9 cellular contexts compared by ENCODE assay signal in the genomic region with DNA sequence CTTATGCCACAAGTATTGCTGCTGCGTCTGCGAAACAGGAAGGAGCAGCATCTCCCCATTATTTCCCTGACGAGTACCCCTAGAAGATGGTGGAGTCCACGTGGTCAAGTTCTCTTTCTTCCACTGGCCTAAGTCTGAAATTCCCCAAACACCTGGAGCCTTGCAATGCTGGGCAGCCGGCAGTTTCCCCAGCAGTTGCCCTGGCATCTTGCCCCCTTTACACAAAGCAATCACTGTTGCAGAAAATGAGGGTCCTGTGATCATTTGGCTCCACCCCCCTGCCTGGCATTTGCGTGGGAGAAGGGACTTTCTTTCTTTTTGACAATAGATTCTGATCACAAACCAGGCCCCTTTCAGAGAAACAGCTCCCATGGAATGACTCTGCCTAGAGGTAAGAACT. TPM values are rescaled to one million over a fixed set of nuclear protein-coding genes. Genes with fewer than 3 reads are reported as not detected.
DNase-seq lines count a peak whose midpoint lies in the region; ATAC-seq and TF ChIP-seq lines count a peak whose summit lies in the region.
"Had no signal": no experiment of that assay in that cellular context is flagged by ENCODE, and none has a peak within 500 bp of the region (broad histone marks: within the 10 kb centered on the region; RNA-seq: fewer than 3 reads in every experiment).

No MANE protein-coding gene starts in this region.

- 70 to 84% methylated on average over 6 of the region's 6 CpGs for WGBS in upper lobe of left lung, 2 donors

- peak in 1 of 2 donors; percentile 81 for DNase-seq in breast epithelium (ENCODE audit: low spot score in 2 of 2)
- no peak for DNase-seq in MCF 10A (ENCODE audit: unreplicated experiment)
- peak in 46 of 56 donors; percentile 14 to 84 (median 44) for DNase-seq in amygdala (lab: John Stamatoyannopoulos, UW)
- peak; percentile 42 for DNase-seq in midbrain (lab: John Stamatoyannopoulos, UW)
- DNase-seq in upper lobe of left lung: no peak
- no peak for DNase-seq in ACHN
- DNase-seq in lower lobe of right lung: no peak
- no peak for DNase-seq in GM13976 (ENCODE audit: low spot score)
- DNase-seq: activated T-cell treated with anti-CD3 and anti-CD28 coated beads, Interleukin-2, amount 50 U/mL, for 1 hour had no signal

- CTCF ChIA-PET in MCF 10A (lab: Yijun Ruan, JAX): no interaction called here

- TF ChIP-seq CTCF in breast epithelium (IDR thresholded peaks at IDR 0.05): no peak
- no peak for TF ChIP-seq CTCF in MCF 10A (IDR thresholded peaks at IDR 0.05; ENCODE audit: unreplicated experiment)
- no peak for TF ChIP-seq CTCF in upper lobe of left lung (IDR thresholded peaks at IDR 0.05)
- no peak for TF ChIP-seq CTCF in lower lobe of right lung (IDR thresholded peaks at IDR 0.05)
- no peak for TF ChIP-seq CTCF in GM13976 (IDR thresholded peaks at IDR 0.05; ENCODE audit: borderline replicate concordance, control extremely low read depth, extremely low read depth, insufficient read depth, missing control alignments)

- in situ Hi-C loops in ACHN (cut with HindIII; ENCODE audit: low pct_ligation_motif_present, low pct_unique_long_range_greater_than_20kb, low sequenced_read_pairs) (no loop called here), GM13976 (cut with MboI; ENCODE audit: low sequenced_read_pairs, unreplicated experiment) (no loop called here)

- H3K9me3 Mint-ChIP-seq in MCF 10A (ENCODE audit: unreplicated experiment): no peaks in the 10 kb centered on the region

- TF ChIP-seq POLR2A in breast epithelium (IDR thresholded peaks at IDR 0.05) (no peak), upper lobe of left lung (IDR thresholded peaks at IDR 0.05) (no peak)

- H3K27ac Mint-ChIP-seq in MCF 10A (ENCODE audit: low read depth, unreplicated experiment): no peak overlapping the region

- H3K4me3 Mint-ChIP-seq in MCF 10A (ENCODE audit: unreplicated experiment): no peak overlapping the region

- no peaks in the 10 kb centered on the region for H3K9me3 ChIP-seq in breast epithelium
- no peaks in the 10 kb centered on the region for H3K9me3 ChIP-seq in upper lobe of left lung
- H3K9me3 ChIP-seq in lower lobe of right lung: no peaks in the 10 kb centered on the region

- H3K4me1 Mint-ChIP-seq in MCF 10A (ENCODE audit: insufficient read depth, unreplicated experiment): peaks cover 3% of the 10 kb centered on the region

- peaks cover 2% of the 10 kb centered on the region for H3K27me3 Mint-ChIP-seq in MCF 10A (ENCODE audit: insufficient read depth, unreplicated experiment)

- no TSS peak for BruUV-seq in MCF 10A (replicated peaks; lab: Mats Ljungman, UMichigan)

- ATAC-seq in upper lobe of left lung (ENCODE audit: low FRiP score in 2 of 2) (no peak), lower lobe of right lung (no peak)

- POLR2A ChIA-PET in MCF 10A (lab: Yijun Ruan, JAX): no interaction called here

- TF ChIP-seq EP300 in upper lobe of left lung (IDR thresholded peaks at IDR 0.05): no peak

- H3K27ac ChIP-seq in breast epithelium (peak overlapping the region; percentile 55 to 80), upper lobe of left lung (peak overlapping the region in 3 of 4 donors; percentile 35 to 89 (median 81)), lower lobe of right lung (no peak overlapping the region)

- H3K36me3 Mint-ChIP-seq in MCF 10A (ENCODE audit: insufficient read depth, unreplicated experiment): no peaks in the 10 kb centered on the region

- H3K36me3 ChIP-seq in breast epithelium: no peaks in the 10 kb centered on the region
- H3K36me3 ChIP-seq in upper lobe of left lung: no peaks in the 10 kb centered on the region
- H3K36me3 ChIP-seq in lower lobe of right lung: no peaks in the 10 kb centered on the region

- H3K4me3 ChIP-seq in breast epithelium (no peak overlapping the region), upper lobe of left lung (no peak overlapping the region), lower lobe of right lung (no peak overlapping the region)

- intact Hi-C loops in breast epithelium (cut with DNase I; ENCODE audit: low total_unique reads) (no loop called here), MCF 10A (cut with micrococcal nuclease) (no loop called here), lower lobe of right lung (cut with DNase I) (no loop called here)

- H3K4me1 ChIP-seq in breast epithelium (no peaks in the 10 kb centered on the region), upper lobe of left lung (peaks cover 16 to 34% (median 26%) of the 10 kb centered on the region in 4 donors), lower lobe of right lung (peaks cover 31% of the 10 kb centered on the region)

- no peaks in the 10 kb centered on the region for H3K27me3 ChIP-seq in breast epithelium
- H3K27me3 ChIP-seq in upper lobe of left lung: no peaks in the 10 kb centered on the region
- H3K27me3 ChIP-seq in lower lobe of right lung (ENCODE audit: low read depth): no peaks in the 10 kb centered on the region

RNA-seq across cellular contexts. Expression of gene FOS, which starts 57.0 kb away (rescaled TPM):
- total RNA-seq in breast epithelium (100 to 1,000 TPM; 398 to 629 (median 549) TPM), MCF 10A (2022) (73.1 and 139 TPM in 2 replicates), upper lobe of left lung (1,000 to 10,000 TPM in 1 of 6 donors, 100 to 1,000 TPM in 5; 386 to 1,146 (median 633) TPM), lower lobe of right lung (302 TPM)

Comparison
In these comparisons a context has a peak if more than half of its experiments do, and no peak if none do; other contexts are left out.
1. DNase-seq: peak in amygdala (46 of 56) and midbrain (single experiment); none in MCF 10A (single experiment), upper lobe of left lung (0 of 2), ACHN (single experiment), lower lobe of right lung (single experiment) and GM13976 (single experiment).